In genomic region chr1:206492589-206492988, GRCh38 we compare ENCODE assay signal across 19 cellular contexts.
"Had no signal": no experiment of that assay in that cellular context is flagged by ENCODE, and none has a peak within 500 bp of the region (broad histone marks: within the 10 kb centered on the region; RNA-seq: fewer than 3 reads in every experiment).

No MANE protein-coding gene starts in this region.

- DNase-seq: activated CD4-positive, alpha-beta T cell treated with anti-CD3 and anti-CD28 coated beads for 4 hours; activated CD8-positive, alpha-beta memory T cell treated with anti-CD3 and anti-CD28 coated beads for 24 hours; activated T-cell treated with anti-CD3 and anti-CD28 coated beads, Interleukin-2, amount 50 U/mL, for 72 hours; amniotic stem cell; body of pancreas; central memory CD4-positive, alpha-beta T cell; KG1; NCI-H1092; NCI-H1930; NCI-H2171; NCI-H226; NCI-H526; RPMI8226; T-helper 1 cell had no signal

- H3K4me3 Mint-ChIP-seq: activated T-cell treated with anti-CD3 and anti-CD28 coated beads, Interleukin-2, amount 50 U/mL, for 72 hours; IgD-negative memory B cell had no signal

- H3K27ac Mint-ChIP-seq: activated T-cell treated with anti-CD3 and anti-CD28 coated beads, Interleukin-2, amount 50 U/mL, for 72 hours; IgD-negative memory B cell had no signal

- H3K27ac ChIP-seq: ascending aorta, body of pancreas, SK-N-MC had no signal

- H3K4me3 ChIP-seq: ascending aorta, body of pancreas, SK-N-MC had no signal

- H3K27me3 ChIP-seq: ascending aorta, body of pancreas had no signal

- H3K9me3 Mint-ChIP-seq: activated T-cell treated with anti-CD3 and anti-CD28 coated beads, Interleukin-2, amount 50 U/mL, for 72 hours; IgD-negative memory B cell had no signal

- H3K9me3 ChIP-seq: ascending aorta, body of pancreas had no signal

- ATAC-seq: activated CD4-positive, CD25-positive, alpha-beta regulatory T cell treated with anti-CD3 and anti-CD28 coated beads, Interleukin-2, amount 50 U/mL, for 24 hours; activated T-cell treated with anti-CD3 and anti-CD28 coated beads, Interleukin-2, amount 50 U/mL, for 72 hours; body of pancreas; Right ventricle myocardium inferior had no signal
